In the genomic region with DNA sequence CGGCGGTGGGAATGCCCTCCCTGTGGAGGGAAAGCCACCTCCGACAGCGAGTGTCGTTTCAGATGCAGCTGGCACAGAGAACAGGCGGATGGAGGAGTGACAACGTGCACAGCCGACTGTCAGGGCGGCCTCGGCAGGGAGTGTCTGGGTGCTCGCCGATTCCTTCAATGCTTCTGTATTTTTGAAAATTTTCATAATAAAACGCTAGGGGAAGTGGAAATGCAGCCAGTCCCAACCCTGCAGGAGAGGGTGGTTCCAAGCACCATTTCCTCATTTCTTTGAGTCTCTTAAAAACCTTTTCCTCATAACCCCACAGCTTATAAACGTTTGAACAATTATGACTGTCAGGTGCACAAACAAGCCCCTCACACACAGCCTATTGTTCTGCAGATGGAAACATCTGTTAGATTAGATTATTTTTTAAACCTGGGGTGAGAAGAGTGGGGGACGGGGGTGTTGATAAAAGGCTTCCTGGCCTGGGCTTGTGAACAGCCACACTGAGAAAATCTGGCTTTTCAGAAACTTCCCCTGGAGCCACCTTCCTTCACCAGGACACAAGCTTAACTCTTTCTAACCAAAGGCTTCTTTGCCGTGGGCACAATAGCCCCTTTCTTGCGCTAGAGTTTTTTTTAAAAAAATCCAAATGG, we compare ENCODE assay signal across 9 cellular contexts.
DNase-seq lines count a peak whose midpoint lies in the region; ATAC-seq and TF ChIP-seq lines count a peak whose summit lies in the region.
"Had no signal": no experiment of that assay in that cellular context is flagged by ENCODE, and none has a peak within 500 bp of the region (broad histone marks: within the 10 kb centered on the region; RNA-seq: fewer than 3 reads in every experiment).

No MANE protein-coding gene starts in this region.

- H3K9me3 Mint-ChIP-seq in HFFc6, result peaks cover 5% of the 10 kb centered on the region; the same call in 1 of the 2 replicates

- TF ChIP-seq CTCF in VCaP (conservative IDR thresholded peaks at IDR 0.05) (no peak), spleen (IDR thresholded peaks at IDR 0.05 in 8 of 11, conservative IDR thresholded peaks at IDR 0.05 in 3 of 11) (no peak), HFFc6 (IDR thresholded peaks at IDR 0.05) (no peak)

- H3K36me3 ChIP-seq in spleen, result no peaks in the 10 kb centered on the region

- no peak overlapping the region for H3K4me3 Mint-ChIP-seq in HFFc6
- H3K4me3 Mint-ChIP-seq: activated naive CD8-positive, alpha-beta T cell had no signal

- intact Hi-C loops in spleen (cut with DNase I; ENCODE audit: low total_unique reads), result no loop called here

- WGBS in spleen, 5 donors, result 7 to 10% (median 7%) methylated on average over 17 of the region's 17 CpGs

- H3K27ac ChIP-seq in VCaP (peak overlapping the region; percentile 18; the same call in 1 of the 2 replicates), spleen (peak overlapping the region in 2 of 8 donors; percentile 38 to 45)

- no peak for TF ChIP-seq POLR2A in spleen (IDR thresholded peaks at IDR 0.05)

- 0 out of 2 replicates have a peak, but pooled peaks cover 2% of the 10 kb centered on the region for H3K36me3 Mint-ChIP-seq in HFFc6 (ENCODE audit: low read depth)
- H3K36me3 Mint-ChIP-seq: activated naive CD8-positive, alpha-beta T cell had no signal

- peaks cover 0 to 8% (median 0%) of the 10 kb centered on the region in 7 donors for H3K27me3 ChIP-seq in spleen (replicated peaks in 1 of 7)

- ATAC-seq in HG03175 (IDR thresholded peaks at IDR 0.05; ENCODE audit: unreplicated experiment), result no peak

- peak overlapping the region in 2 of 8 donors; percentile 5 to 35 for H3K4me3 ChIP-seq in spleen

- H3K9me3 ChIP-seq in spleen, result no peaks in the 10 kb centered on the region

- peaks cover 0 to 16% (median 12%) of the 10 kb centered on the region in 6 donors for H3K4me1 ChIP-seq in spleen

- peak; percentile 7 to 22 for DNase-seq in Kasumi-1 (lab: John Stamatoyannopoulos, UW)
- DNase-seq in iPS-NIHi11 (ENCODE audit: low spot score), result peak; percentile 73
- DNase-seq in spleen, result peak; percentile 71
- no peak for DNase-seq in NCI-H2196 treated with DMSO at 0.1 percent for 48 hours (lab: John Stamatoyannopoulos, UW; ENCODE audit: unreplicated experiment)
- DNase-seq in HFFc6, result no peak
- DNase-seq: GF-D8 had no signal

- H3K4me1 Mint-ChIP-seq in HFFc6 (ENCODE audit: low read depth), result peaks cover 32% of the 10 kb centered on the region

- H3K27ac Mint-ChIP-seq in HFFc6, result no peak overlapping the region
- H3K27ac Mint-ChIP-seq: activated naive CD8-positive, alpha-beta T cell had no signal

- H3K27me3 Mint-ChIP-seq in HFFc6 (ENCODE audit: insufficient read depth), result peaks cover 4% of the 10 kb centered on the region

Comparison
In these comparisons a context has a peak if more than half of its experiments do, and no peak if none do; other contexts are left out.
1. DNase-seq: peak in Kasumi-1 (2 of 2), iPS-NIHi11 (single experiment) and spleen (single experiment); none in NCI-H2196 treated with DMSO at 0.1 percent for 48 hours (single experiment) and HFFc6 (single experiment).